Comparison of ENCODE assay signal across 2 cellular contexts in genomic region chr4:80360102-80360501, GRCh38.
TF ChIP-seq lines count a peak whose summit lies in the region.

No MANE protein-coding gene starts in this region.

TF ChIP-seq in GM23338, 12 proteins besides CTCF, POLR2A, EP300 and RAD21 (continued from another document):
- TF ChIP-seq JUNB (IDR thresholded peaks at IDR 0.05; ENCODE audit: unreplicated experiment) (no peak), EZH2 (IDR thresholded peaks at IDR 0.05; ENCODE audit: low read depth, unreplicated experiment) (no peak), REST (IDR thresholded peaks at IDR 0.05; ENCODE audit: unreplicated experiment) (no peak), NANOG (IDR thresholded peaks at IDR 0.05; ENCODE audit: borderline replicate concordance) (no peak), STAT1 (IDR thresholded peaks at IDR 0.05; ENCODE audit: unreplicated experiment) (no peak), ZNF114 (CRISPR knock-in tag; IDR thresholded peaks at IDR 0.05) (no peak), ETS1 (IDR thresholded peaks at IDR 0.05) (no peak), ZNF462 (CRISPR knock-in tag; IDR thresholded peaks at IDR 0.05) (no peak), ZNF331 (CRISPR knock-in tag; IDR thresholded peaks at IDR 0.05; ENCODE audit: low read depth) (no peak)

TF ChIP-seq in GM12878, 131 proteins besides CTCF, POLR2A, EP300 and RAD21 (continued from another document):
- TF ChIP-seq KAT2A (conservative IDR thresholded peaks at IDR 0.05; ENCODE audit: control insufficient read depth, low read depth, low read length) = no peak
- TF ChIP-seq CUX1 (IDR thresholded peaks at IDR 0.05; ENCODE audit: insufficient replicate concordance, low read depth, low read length) = no peak
- TF ChIP-seq SP1 (IDR thresholded peaks at IDR 0.05; ENCODE audit: low read depth, low read length) = no peak
- TF ChIP-seq USF2 (IDR thresholded peaks at IDR 0.05; ENCODE audit: borderline replicate concordance, low read depth, low read length) = no peak
- TF ChIP-seq PML (IDR thresholded peaks at IDR 0.05; ENCODE audit: low read length) = no peak
- TF ChIP-seq CBFB (IDR thresholded peaks at IDR 0.05; ENCODE audit: low read depth) = no peak
- no peak for TF ChIP-seq YBX1 (IDR thresholded peaks at IDR 0.05)
TF ChIP-seq in GM12878: peak in this region for 0.
